ENCODE assay signal across 13 cellular contexts in genomic region chr6:36913082-36913481, GRCh38.
A peak's percentile ranks its signal among the peaks of the same experiment; 100 is the strongest.
DNase-seq lines count a peak whose midpoint lies in the region; ATAC-seq and TF ChIP-seq lines count a peak whose summit lies in the region.
"Had no signal": no experiment of that assay in that cellular context is flagged by ENCODE, and none has a peak within 500 bp of the region (broad histone marks: within the 10 kb centered on the region; RNA-seq: fewer than 3 reads in every experiment).

No MANE protein-coding gene starts in this region.

- H3K4me2 ChIP-seq in Loucy (ENCODE audit: low read depth, low read length, poor library complexity, severe bottlenecking): peak overlapping the region; percentile 98

- peak overlapping the region; percentile 84 for H3K4me3 Mint-ChIP-seq in T-helper 1 cell treated with Interleukin-12 subunit alpha and Interleukin-12 subunit beta and Interleukin-4 antibody, amounts not matched to agents 30 μg/mL and 1 μg/mL, for 36 hours
- H3K4me3 Mint-ChIP-seq in central memory CD8-positive, alpha-beta T cell: peak overlapping the region; percentile 62
- peak overlapping the region; percentile 71 for H3K4me3 Mint-ChIP-seq in stimulated activated effector memory CD8-positive, alpha-beta T cell treated with anti-CD3 and anti-CD28 coated beads, Interleukin-12 subunit alpha, Interleukin-12 subunit beta, amount 100 ng/mL, for 72 hours

- H3K27me3 Mint-ChIP-seq in T-helper 1 cell treated with Interleukin-12 subunit alpha and Interleukin-12 subunit beta and Interleukin-4 antibody, amounts not matched to agents 30 μg/mL and 1 μg/mL, for 36 hours (ENCODE audit: low read depth): no peaks in the 10 kb centered on the region
- no peaks in the 10 kb centered on the region for H3K27me3 Mint-ChIP-seq in central memory CD8-positive, alpha-beta T cell

- H3F3A ChIP-seq in Loucy (ENCODE audit: low read depth): peaks cover 17% of the 10 kb centered on the region

- no peak for TF ChIP-seq CTCF in Loucy (conservative IDR thresholded peaks at IDR 0.05; ENCODE audit: low read length)

- DNase-seq in T-helper 1 cell (no peak), SHP77 treated with DMSO at 0.1 percent for 48 hours (lab: John Stamatoyannopoulos, UW) (no peak), HUDEP-2 (lab: John Stamatoyannopoulos, UW; ENCODE audit: unreplicated experiment in 76 of 76) (no peak), NCI-H2171 treated with DMSO at 0.1 percent for 48 hours (lab: John Stamatoyannopoulos, UW) (no peak)
- no peak for DNase-seq in central memory CD8-positive, alpha-beta T cell (ENCODE audit: low spot score in 2 of 2)
- no peak for DNase-seq in stimulated activated effector memory CD8-positive, alpha-beta T cell treated with anti-CD3 and anti-CD28 coated beads, Interleukin-12 subunit alpha, Interleukin-12 subunit beta, amount 100 ng/mL, for 72 hours (ENCODE audit: low spot score in 2 of 2)
- DNase-seq: 8988T, left colon, NCI-H524 treated with DMSO at 0.1 percent for 48 hours had no signal

- no peak for ATAC-seq in central memory CD8-positive, alpha-beta T cell (replicated peaks; ENCODE audit: extremely low read depth, poor library complexity, severe bottlenecking)
- ATAC-seq in stimulated activated effector memory CD8-positive, alpha-beta T cell treated with anti-CD3 and anti-CD28 coated beads, Interleukin-12 subunit alpha, Interleukin-12 subunit beta, amount 100 ng/mL, for 72 hours: no peak
- ATAC-seq: left colon had no signal

- H3K27me3 ChIP-seq in Loucy (ENCODE audit: insufficient read depth, low read length, poor library complexity, severe bottlenecking): no peaks in the 10 kb centered on the region
- H3K27me3 ChIP-seq: cardiac muscle cell, suprapubic skin had no signal

- H3K4me1 ChIP-seq in Loucy (ENCODE audit: insufficient read depth, low read length, poor library complexity, severe bottlenecking): peaks cover 70% of the 10 kb centered on the region

- H4K20me1 ChIP-seq in Loucy (ENCODE audit: insufficient read depth, low read length, poor library complexity, severe bottlenecking): no peaks in the 10 kb centered on the region

- H3K27ac Mint-ChIP-seq in T-helper 1 cell treated with Interleukin-12 subunit alpha and Interleukin-12 subunit beta and Interleukin-4 antibody, amounts not matched to agents 30 μg/mL and 1 μg/mL, for 36 hours: peak overlapping the region; percentile 92
- peak overlapping the region; percentile 87 for H3K27ac Mint-ChIP-seq in central memory CD8-positive, alpha-beta T cell (ENCODE audit: low read depth)
- peak overlapping the region; percentile 83 for H3K27ac Mint-ChIP-seq in stimulated activated effector memory CD8-positive, alpha-beta T cell treated with anti-CD3 and anti-CD28 coated beads, Interleukin-12 subunit alpha, Interleukin-12 subunit beta, amount 100 ng/mL, for 72 hours

- H3K9me3 ChIP-seq in Loucy (ENCODE audit: insufficient read depth, low read depth, low read length): no peaks in the 10 kb centered on the region
- H3K9me3 ChIP-seq: suprapubic skin had no signal

- peaks cover 39% of the 10 kb centered on the region for H3K36me3 Mint-ChIP-seq in T-helper 1 cell treated with Interleukin-12 subunit alpha and Interleukin-12 subunit beta and Interleukin-4 antibody, amounts not matched to agents 30 μg/mL and 1 μg/mL, for 36 hours (ENCODE audit: low read depth)
- H3K36me3 Mint-ChIP-seq in central memory CD8-positive, alpha-beta T cell (ENCODE audit: insufficient read depth): peaks cover 17% of the 10 kb centered on the region
- peaks cover 76% of the 10 kb centered on the region for H3K36me3 Mint-ChIP-seq in stimulated activated effector memory CD8-positive, alpha-beta T cell treated with anti-CD3 and anti-CD28 coated beads, Interleukin-12 subunit alpha, Interleukin-12 subunit beta, amount 100 ng/mL, for 72 hours

- H2AFZ ChIP-seq in Loucy (ENCODE audit: low read length): no peak overlapping the region

- H3K36me3 ChIP-seq in Loucy (ENCODE audit: insufficient read depth, low read length): peaks cover 16% of the 10 kb centered on the region; the same call in 1 of the 2 replicates

- H3K9me3 Mint-ChIP-seq in T-helper 1 cell treated with Interleukin-12 subunit alpha and Interleukin-12 subunit beta and Interleukin-4 antibody, amounts not matched to agents 30 μg/mL and 1 μg/mL, for 36 hours: no peaks in the 10 kb centered on the region
- H3K9me3 Mint-ChIP-seq in central memory CD8-positive, alpha-beta T cell: no peaks in the 10 kb centered on the region
- H3K9me3 Mint-ChIP-seq in stimulated activated effector memory CD8-positive, alpha-beta T cell treated with anti-CD3 and anti-CD28 coated beads, Interleukin-12 subunit alpha, Interleukin-12 subunit beta, amount 100 ng/mL, for 72 hours: no peaks in the 10 kb centered on the region

- H3K9ac ChIP-seq in Loucy (ENCODE audit: low read depth, low read length, poor library complexity, severe bottlenecking): peak overlapping the region; percentile 56

- H3K4me1 Mint-ChIP-seq in T-helper 1 cell treated with Interleukin-12 subunit alpha and Interleukin-12 subunit beta and Interleukin-4 antibody, amounts not matched to agents 30 μg/mL and 1 μg/mL, for 36 hours (ENCODE audit: low read depth): peaks cover 53% of the 10 kb centered on the region
- peaks cover 22% of the 10 kb centered on the region for H3K4me1 Mint-ChIP-seq in central memory CD8-positive, alpha-beta T cell
- peaks cover 46% of the 10 kb centered on the region for H3K4me1 Mint-ChIP-seq in stimulated activated effector memory CD8-positive, alpha-beta T cell treated with anti-CD3 and anti-CD28 coated beads, Interleukin-12 subunit alpha, Interleukin-12 subunit beta, amount 100 ng/mL, for 72 hours

- H3K9me2 ChIP-seq in Loucy (replicated peaks; ENCODE audit: low read depth, low read length): no peaks in the 10 kb centered on the region

- H3K79me2 ChIP-seq in Loucy (ENCODE audit: insufficient read depth, low read length): peaks cover 5% of the 10 kb centered on the region; the same call in 1 of the 2 replicates

- H3K4me3 ChIP-seq in Loucy (ENCODE audit: low read length, poor library complexity, severe bottlenecking): peak overlapping the region; percentile 62
- H3K4me3 ChIP-seq: cardiac muscle cell, suprapubic skin had no signal
